ENCODE assay signal across 24 cellular contexts in the genomic region with DNA sequence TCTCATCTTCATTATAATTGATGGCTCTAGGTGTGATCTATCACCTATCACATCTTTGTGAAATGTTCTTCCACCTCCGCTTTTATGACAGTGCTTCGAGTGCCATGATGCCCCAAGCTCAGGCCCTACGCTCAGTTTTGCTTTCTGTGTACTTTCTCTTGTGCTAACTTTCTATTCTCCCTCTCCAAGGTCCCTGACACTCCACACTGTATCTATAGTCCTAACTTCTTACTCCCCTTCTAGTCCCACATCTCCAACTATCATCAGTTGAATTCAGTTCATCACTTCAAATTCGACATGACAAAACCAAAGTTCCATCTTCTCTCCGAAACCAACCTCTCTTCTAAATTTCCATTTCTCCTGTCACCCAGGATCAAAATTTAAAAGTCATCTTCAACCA.
"Had no signal": no experiment of that assay in that cellular context is flagged by ENCODE, and none has a peak within 500 bp of the region (broad histone marks: within the 10 kb centered on the region; RNA-seq: fewer than 3 reads in every experiment).

No MANE protein-coding gene starts in this region.

- H3K9me3 ChIP-seq: colonic mucosa, esophagus squamous epithelium, gastrocnemius medialis, heart right ventricle, left lung, lower lobe of right lung, mucosa of descending colon had no signal

- ATAC-seq: effector memory CD8-positive, alpha-beta T cell; esophagus mucosa; gastrocnemius medialis; heart right ventricle; left cardiac atrium; left lung; left ventricle myocardium superior; lower lobe of right lung; mucosa of descending colon had no signal

- H3K36me3 ChIP-seq: colonic mucosa, esophagus squamous epithelium, gastrocnemius medialis, left lung, lower lobe of right lung had no signal

- H3K27me3 ChIP-seq: colonic mucosa, esophagus squamous epithelium, gastrocnemius medialis, heart right ventricle, left lung had no signal

- H3K27me3 Mint-ChIP-seq: dendritic cell treated with granulocyte-macrophage colony-stimulating factor and Interleukin-4, amounts not matched to agents 40 ng/mL and 50 ng/mL, for 4 days; effector memory CD8-positive, alpha-beta T cell; naive B cell had no signal

- H3K4me3 ChIP-seq: colonic mucosa, esophagus squamous epithelium, gastrocnemius medialis, heart right ventricle, left lung, lower lobe of right lung, mucosa of descending colon had no signal

- H3K9me3 Mint-ChIP-seq: dendritic cell treated with granulocyte-macrophage colony-stimulating factor and Interleukin-4, amounts not matched to agents 40 ng/mL and 50 ng/mL, for 4 days; effector memory CD8-positive, alpha-beta T cell; endodermal cell; mesothelial cell of epicardium; naive B cell had no signal

- H3K4me3 Mint-ChIP-seq: dendritic cell treated with granulocyte-macrophage colony-stimulating factor and Interleukin-4, amounts not matched to agents 40 ng/mL and 50 ng/mL, for 4 days; effector memory CD8-positive, alpha-beta T cell; endodermal cell; mesothelial cell of epicardium; naive B cell had no signal

- H3K4me1 ChIP-seq: colonic mucosa had no signal

- DNase-seq: colonic mucosa; cortex of kidney; effector CD8-positive, alpha-beta T cell; effector memory CD8-positive, alpha-beta T cell; endodermal cell; erythroblast; esophagus squamous epithelium; foreskin fibroblast; foreskin melanocyte; gastrocnemius medialis; glutamatergic neuron; heart right ventricle; hippocampal formation; left cardiac atrium; left lung; left ventricle myocardium superior; lower lobe of right lung; mesenchymal stem cell; mucosa of descending colon; naive B cell had no signal

- H3K27ac Mint-ChIP-seq: dendritic cell treated with granulocyte-macrophage colony-stimulating factor and Interleukin-4, amounts not matched to agents 40 ng/mL and 50 ng/mL, for 4 days; effector memory CD8-positive, alpha-beta T cell; endodermal cell; mesothelial cell of epicardium; naive B cell had no signal

- H3K27ac ChIP-seq: colonic mucosa, epithelial cell of prostate, esophagus squamous epithelium, left lung, lower lobe of right lung had no signal
